In genomic region chr10:76869931-76870330, GRCh38 we compare ENCODE assay signal across 17 cellular contexts.
"Had no signal": no experiment of that assay in that cellular context is flagged by ENCODE, and none has a peak within 500 bp of the region (broad histone marks: within the 10 kb centered on the region; RNA-seq: fewer than 3 reads in every experiment).

No MANE protein-coding gene starts in this region.

- H3K27ac ChIP-seq: coronary artery, hepatocyte, upper lobe of left lung had no signal

- H3K9me3 ChIP-seq: upper lobe of left lung had no signal

- H3K4me3 Mint-ChIP-seq: activated CD8-positive, alpha-beta T cell treated with anti-CD3 and anti-CD28 coated beads for 36 hours; activated naive CD4-positive, alpha-beta T cell treated with anti-CD3 and anti-CD28 coated beads, Interleukin-2, amount 10 ng/mL, durations not matched to agents 7 days and 5 days; activated naive CD8-positive, alpha-beta T cell treated with anti-CD3 and anti-CD28 coated beads, Interleukin-2, amount 50 U/mL, for 24 hours; activated T-cell treated with anti-CD3 and anti-CD28 coated beads, Interleukin-2, amount 50 U/mL, for 24 hours; brain; central memory CD8-positive, alpha-beta T cell; stimulated activated naive CD8-positive, alpha-beta T cell treated with anti-CD3 and anti-CD28 coated beads, Interleukin-15, amount 100 ng/mL, for 72 hours had no signal

- H3K27ac Mint-ChIP-seq: activated CD8-positive, alpha-beta T cell treated with anti-CD3 and anti-CD28 coated beads for 36 hours; activated naive CD4-positive, alpha-beta T cell treated with anti-CD3 and anti-CD28 coated beads, Interleukin-2, amount 10 ng/mL, durations not matched to agents 7 days and 5 days; activated naive CD8-positive, alpha-beta T cell treated with anti-CD3 and anti-CD28 coated beads, Interleukin-2, amount 50 U/mL, for 24 hours; activated T-cell treated with anti-CD3 and anti-CD28 coated beads, Interleukin-2, amount 50 U/mL, for 24 hours; brain; stimulated activated naive CD8-positive, alpha-beta T cell treated with anti-CD3 and anti-CD28 coated beads, Interleukin-15, amount 100 ng/mL, for 72 hours had no signal

- DNase-seq: activated CD4-positive, alpha-beta T cell treated with anti-CD3 and anti-CD28 coated beads for 48 hours; activated CD4-positive, CD25-positive, alpha-beta regulatory T cell; activated CD8-positive, alpha-beta T cell treated with anti-CD3 and anti-CD28 coated beads for 36 hours; activated naive CD4-positive, alpha-beta T cell treated with anti-CD3 and anti-CD28 coated beads, Interleukin-2, amount 10 ng/mL, durations not matched to agents 7 days and 5 days; activated naive CD8-positive, alpha-beta T cell treated with anti-CD3 and anti-CD28 coated beads, Interleukin-2, amount 50 U/mL, for 24 hours; activated T-cell treated with anti-CD3 and anti-CD28 coated beads, Interleukin-2, amount 50 U/mL, for 24 hours; anterior cingulate cortex; occipital lobe; stimulated activated naive CD8-positive, alpha-beta T cell treated with anti-CD3 and anti-CD28 coated beads, Interleukin-15, amount 100 ng/mL, for 72 hours; T1000 had no signal

- H3K4me1 Mint-ChIP-seq: activated naive CD4-positive, alpha-beta T cell treated with anti-CD3 and anti-CD28 coated beads, Interleukin-2, amount 10 ng/mL, durations not matched to agents 7 days and 5 days; activated naive CD8-positive, alpha-beta T cell treated with anti-CD3 and anti-CD28 coated beads, Interleukin-2, amount 50 U/mL, for 24 hours; brain; central memory CD8-positive, alpha-beta T cell; stimulated activated naive CD8-positive, alpha-beta T cell treated with anti-CD3 and anti-CD28 coated beads, Interleukin-15, amount 100 ng/mL, for 72 hours had no signal

- H3K4me2 ChIP-seq: hepatocyte had no signal

- H3K79me2 ChIP-seq: hepatocyte had no signal

- H3K9me3 Mint-ChIP-seq: activated CD8-positive, alpha-beta T cell treated with anti-CD3 and anti-CD28 coated beads for 36 hours; activated naive CD8-positive, alpha-beta T cell treated with anti-CD3 and anti-CD28 coated beads, Interleukin-2, amount 50 U/mL, for 24 hours; activated T-cell treated with anti-CD3 and anti-CD28 coated beads, Interleukin-2, amount 50 U/mL, for 24 hours had no signal

- H3K36me3 Mint-ChIP-seq: activated naive CD4-positive, alpha-beta T cell treated with anti-CD3 and anti-CD28 coated beads, Interleukin-2, amount 10 ng/mL, durations not matched to agents 7 days and 5 days; brain had no signal

- H3K27me3 Mint-ChIP-seq: activated naive CD4-positive, alpha-beta T cell treated with anti-CD3 and anti-CD28 coated beads, Interleukin-2, amount 10 ng/mL, durations not matched to agents 7 days and 5 days; activated T-cell treated with anti-CD3 and anti-CD28 coated beads, Interleukin-2, amount 50 U/mL, for 24 hours; central memory CD8-positive, alpha-beta T cell; stimulated activated naive CD8-positive, alpha-beta T cell treated with anti-CD3 and anti-CD28 coated beads, Interleukin-15, amount 100 ng/mL, for 72 hours had no signal

- H3K4me1 ChIP-seq: upper lobe of left lung had no signal

- H3K36me3 ChIP-seq: upper lobe of left lung had no signal

- H2AFZ ChIP-seq: hepatocyte had no signal

- H3K4me3 ChIP-seq: coronary artery, hepatocyte, lung, skin epidermis, upper lobe of left lung had no signal

- H3K27me3 ChIP-seq: hepatocyte, upper lobe of left lung had no signal

- ATAC-seq: activated CD8-positive, alpha-beta T cell treated with anti-CD3 and anti-CD28 coated beads for 36 hours; activated naive CD8-positive, alpha-beta T cell treated with anti-CD3 and anti-CD28 coated beads, Interleukin-2, amount 50 U/mL, for 24 hours; stimulated activated naive CD8-positive, alpha-beta T cell treated with anti-CD3 and anti-CD28 coated beads, Interleukin-15, amount 100 ng/mL, for 72 hours had no signal
